ENCODE assay signal across 18 cellular contexts in the genomic region with DNA sequence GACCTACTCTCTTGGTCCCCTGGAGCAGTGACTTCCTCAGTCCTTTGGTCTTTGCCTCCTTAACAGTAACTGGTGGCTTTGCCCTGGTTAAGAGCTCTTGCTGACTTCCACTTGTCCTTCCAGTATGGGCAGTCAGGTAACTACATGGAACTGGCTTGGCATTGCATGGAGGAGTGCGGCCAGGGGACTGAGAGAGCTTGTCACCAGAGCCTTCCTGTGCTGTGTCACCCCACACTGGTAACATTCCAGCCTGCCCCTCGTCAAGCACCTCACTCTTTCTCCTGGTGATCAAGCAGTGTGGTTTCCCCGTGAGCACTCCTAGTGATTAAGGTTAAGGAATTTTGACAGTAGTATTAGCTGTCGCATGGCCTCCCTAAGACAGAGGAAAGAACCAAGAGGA. TPM values are rescaled to one million over a fixed set of nuclear protein-coding genes. Genes with fewer than 3 reads are reported as not detected.
"Had no signal": no experiment of that assay in that cellular context is flagged by ENCODE, and none has a peak within 500 bp of the region (broad histone marks: within the 10 kb centered on the region; RNA-seq: fewer than 3 reads in every experiment).

No MANE protein-coding gene starts in this region.

- H3K4me3 ChIP-seq: ascending aorta, esophagus squamous epithelium, hepatocyte, mucosa of descending colon, ovary, smooth muscle cell had no signal

- H3K9me3 ChIP-seq: ascending aorta, esophagus squamous epithelium, mucosa of descending colon, ovary had no signal

- H3K27ac Mint-ChIP-seq: activated T-helper 1 cell treated with anti-CD3 and anti-CD28 coated beads, Interleukin-12 subunit alpha, Interleukin-12 subunit beta, Interleukin-2, Interleukin-4 antibody, amounts not matched to agents 30 ng/mL and 10 ng/mL and 1 ng/mL, durations not matched to agents 14 hours and 24 hours and 36 hours; dendritic cell treated with granulocyte-macrophage colony-stimulating factor and Interleukin-4, amounts not matched to agents 40 ng/mL and 50 ng/mL, for 4 days had no signal

- H3K36me3 ChIP-seq: ovary had no signal

- H3K9me3 Mint-ChIP-seq: activated T-helper 1 cell treated with anti-CD3 and anti-CD28 coated beads, Interleukin-12 subunit alpha, Interleukin-12 subunit beta, Interleukin-2, Interleukin-4 antibody, amounts not matched to agents 30 ng/mL and 10 ng/mL and 1 ng/mL, durations not matched to agents 14 hours and 24 hours and 36 hours; dendritic cell treated with granulocyte-macrophage colony-stimulating factor and Interleukin-4, amounts not matched to agents 40 ng/mL and 50 ng/mL, for 4 days; naive B cell had no signal

- H3K27me3 ChIP-seq: ascending aorta, esophagus squamous epithelium, hepatocyte, ovary had no signal

- H3K27ac ChIP-seq: ascending aorta, esophagus squamous epithelium, hepatocyte, ovary, WERI-Rb-1 had no signal

- DNase-seq: activated CD4-positive, alpha-beta T cell treated with anti-CD3 and anti-CD28 coated beads for 1 hour; cerebellar nuclear complex; effector memory CD4-positive, alpha-beta T cell; esophagus squamous epithelium; left colon; mammary epithelial cell; mucosa of descending colon; naive B cell; ovary; stimulated activated CD4-positive, alpha-beta T cell treated with anti-CD3 and anti-CD28 coated beads, Interleukin-4, amount 100 ng/mL, for 1 hour; T-helper 2 cell; WERI-Rb-1 had no signal

- H3K4me1 ChIP-seq: ascending aorta had no signal

- H3K4me3 Mint-ChIP-seq: activated T-helper 1 cell treated with anti-CD3 and anti-CD28 coated beads, Interleukin-12 subunit alpha, Interleukin-12 subunit beta, Interleukin-2, Interleukin-4 antibody, amounts not matched to agents 30 ng/mL and 10 ng/mL and 1 ng/mL, durations not matched to agents 14 hours and 24 hours and 36 hours; dendritic cell treated with granulocyte-macrophage colony-stimulating factor and Interleukin-4, amounts not matched to agents 40 ng/mL and 50 ng/mL, for 4 days had no signal

- ATAC-seq: left colon, mucosa of descending colon, sciatic nerve had no signal

- H3K27me3 Mint-ChIP-seq: dendritic cell treated with granulocyte-macrophage colony-stimulating factor and Interleukin-4, amounts not matched to agents 40 ng/mL and 50 ng/mL, for 4 days; naive B cell had no signal

RNA-seq across cellular contexts. Expression of a gene that starts 19.3 kb away (rescaled TPM):
- total RNA-seq: smooth muscle cell had no signal
